Comparison of ENCODE assay signal across 10 cellular contexts in genomic region chr9:79134654-79135053, GRCh38.
A peak's percentile ranks its signal among the peaks of the same experiment; 100 is the strongest.
DNase-seq lines count a peak whose midpoint lies in the region; ATAC-seq and TF ChIP-seq lines count a peak whose summit lies in the region.
"Had no signal": no experiment of that assay in that cellular context is flagged by ENCODE, and none has a peak within 500 bp of the region (broad histone marks: within the 10 kb centered on the region; RNA-seq: fewer than 3 reads in every experiment).

No MANE protein-coding gene starts in this region.

- intact Hi-C loops in spleen (cut with DNase I; ENCODE audit: low total_unique reads) = no loop called here
- intact Hi-C loops in thyroid gland (cut with DNase I) = no loop called here

- TF ChIP-seq POLR2A in spleen (IDR thresholded peaks at IDR 0.05) (no peak), thyroid gland (IDR thresholded peaks at IDR 0.05) (no peak)

- H3K27ac ChIP-seq in WERI-Rb-1 (no peak overlapping the region), spleen (no peak overlapping the region), thyroid gland (no peak overlapping the region)

- H3K36me3 ChIP-seq in WERI-Rb-1 (no peaks in the 10 kb centered on the region), spleen (no peaks in the 10 kb centered on the region), thyroid gland (no peaks in the 10 kb centered on the region)

- no peak overlapping the region for H3K4me3 ChIP-seq in WERI-Rb-1 (ENCODE audit: low read depth, low read length)
- no peak overlapping the region for H3K4me3 ChIP-seq in spleen
- no peak overlapping the region for H3K4me3 ChIP-seq in thyroid gland (replicated peaks in 1 of 3)

- TF ChIP-seq CTCF in WERI-Rb-1 (IDR thresholded peaks at IDR 0.05; ENCODE audit: low read depth, low read length) = peak; percentile 58
- no peak for TF ChIP-seq CTCF in spleen (IDR thresholded peaks at IDR 0.05 in 8 of 11, conservative IDR thresholded peaks at IDR 0.05 in 3 of 11)
- no peak for TF ChIP-seq CTCF in thyroid gland (IDR thresholded peaks at IDR 0.05)

- no peak for ATAC-seq in GM21515 (IDR thresholded peaks at IDR 0.05; ENCODE audit: unreplicated experiment)
- ATAC-seq in GM21390 (IDR thresholded peaks at IDR 0.05; ENCODE audit: unreplicated experiment) = no peak

- H3K27me3 ChIP-seq in WERI-Rb-1 (ENCODE audit: insufficient read depth, low read depth, severe bottlenecking) = no peaks in the 10 kb centered on the region
- H3K27me3 ChIP-seq in spleen (replicated peaks in 1 of 7) = no peaks in the 10 kb centered on the region
- no peaks in the 10 kb centered on the region for H3K27me3 ChIP-seq in thyroid gland

- DNase-seq in EL (peak; percentile 71), HT1080 (ENCODE audit: low read depth) (peak; percentile 60), WERI-Rb-1 (peak; percentile 33), kidney tubule cell (ENCODE audit: low spot score) (peak; percentile 35), spleen (no peak), thyroid gland (no peak)
- DNase-seq: activated naive CD8-positive, alpha-beta T cell treated with anti-CD3 and anti-CD28 coated beads, Interleukin-2, amount 10 ng/mL, durations not matched to agents 7 days and 5 days; posterior cingulate gyrus had no signal

- H3K4me1 ChIP-seq in spleen (peaks cover 0 to 9% (median 0%) of the 10 kb centered on the region in 6 donors), thyroid gland (no peaks in the 10 kb centered on the region)

- no peaks in the 10 kb centered on the region for H3K9me3 ChIP-seq in WERI-Rb-1 (ENCODE audit: severe bottlenecking)
- no peaks in the 10 kb centered on the region for H3K9me3 ChIP-seq in spleen
- no peaks in the 10 kb centered on the region for H3K9me3 ChIP-seq in thyroid gland

- 61 to 75% (median 61%) methylated on average over 5 of the region's 5 CpGs for WGBS in spleen, 5 donors
- WGBS in thyroid gland, 2 donors = 49 to 52% methylated on average over 5 of the region's 5 CpGs

Comparison
In these comparisons a context has a peak if more than half of its experiments do, and no peak if none do; other contexts are left out.
1. DNase-seq: peak in EL (single experiment), HT1080 (single experiment), WERI-Rb-1 (single experiment) and kidney tubule cell (single experiment); none in spleen (single experiment) and thyroid gland (0 of 2).